ENCODE assay signal across 24 cellular contexts in genomic region chr5:33166971-33167370, GRCh38.
A peak's percentile ranks its signal among the peaks of the same experiment; 100 is the strongest.
DNase-seq lines count a peak whose midpoint lies in the region; ATAC-seq and FAIRE-seq lines count a peak whose summit lies in the region.
"Had no signal": no experiment of that assay in that cellular context is flagged by ENCODE, and none has a peak within 500 bp of the region (broad histone marks: within the 10 kb centered on the region; RNA-seq: fewer than 3 reads in every experiment).

No MANE protein-coding gene starts in this region.

- H4K91ac ChIP-seq in mesenchymal stem cell (ENCODE audit: low read length) = no peak overlapping the region

- FAIRE-seq in HTR-8/SVneo (lab: Jason Lieb, UNC) = peak; percentile 26
- FAIRE-seq: A549, D721Med, G401.6, H54 had no signal

- no peak overlapping the region for H3K27ac ChIP-seq in mesenchymal stem cell (ENCODE audit: low read length, poor library complexity, severe bottlenecking)
- H3K27ac ChIP-seq: A549; BLaER1 treated with 17β-estradiol and CSF1 and Interleukin-3, amounts not matched to agents 10 nM and 100 nM; KMS-11; SJSA1 had no signal

- no peak overlapping the region for H3K23ac ChIP-seq in mesenchymal stem cell (ENCODE audit: low read length in 2 of 2)

- no peak overlapping the region for H2BK5ac ChIP-seq in mesenchymal stem cell (ENCODE audit: low read depth, low read length, poor library complexity, severe bottlenecking)

- H3K27me3 ChIP-seq in mesenchymal stem cell (ENCODE audit: control insufficient read depth in 1 of 2, insufficient read depth in 1 of 2, low read length in 2 of 2) = no peaks in the 10 kb centered on the region
- H3K27me3 ChIP-seq: BLaER1 treated with 17β-estradiol and CSF1 and Interleukin-3, amounts not matched to agents 10 nM and 100 nM; SJSA1 had no signal

- H3K36me3 ChIP-seq in mesenchymal stem cell (ENCODE audit: control insufficient read depth in 1 of 2, insufficient read depth in 2 of 2, low read depth in 1 of 2, low read length in 2 of 2) = no peaks in the 10 kb centered on the region
- H3K36me3 ChIP-seq: BLaER1 treated with 17β-estradiol and CSF1 and Interleukin-3, amounts not matched to agents 10 nM and 100 nM; SJSA1 had no signal

- DNase-seq in HTR-8/SVneo (ENCODE audit: insufficient read length, low spot score) (no peak), RPMI7951 (ENCODE audit: low read depth) (peak; percentile 42), mesenchymal stem cell (no peak)
- no peak for DNase-seq in activated CD4-positive, alpha-beta T cell treated with anti-CD3 and anti-CD28 coated beads, Interleukin-2, amount 10 ng/mL, durations not matched to agents 24 days and 14 days
- DNase-seq: AML-193; CD4-positive, alpha-beta T cell; NCI-H1048; NCI-H1694 treated with DMSO at 0.1 percent for 48 hours; NCI-H2081; NCI-H2227 treated with DMSO at 0.1 percent for 48 hours; NCI-H526 treated with DMSO at 0.1 percent for 48 hours; PC-3 had no signal

- ATAC-seq in HG03196 (IDR thresholded peaks at IDR 0.05; ENCODE audit: unreplicated experiment) = no peak
- no peak for ATAC-seq in GM19328 (IDR thresholded peaks at IDR 0.05; ENCODE audit: unreplicated experiment)
- ATAC-seq in HG03108 (IDR thresholded peaks at IDR 0.05; ENCODE audit: unreplicated experiment) = no peak
- ATAC-seq: A549, PC-3, Right ventricle myocardium inferior had no signal

- H3K14ac ChIP-seq in mesenchymal stem cell (ENCODE audit: low read length in 2 of 2) = no peak overlapping the region

- no peak overlapping the region for H3K9ac ChIP-seq in mesenchymal stem cell (ENCODE audit: low read length)
- H3K9ac ChIP-seq: BLaER1 treated with 17β-estradiol and CSF1 and Interleukin-3, amounts not matched to agents 10 nM and 100 nM; KMS-11 had no signal

- H3K79me1 ChIP-seq in mesenchymal stem cell (replicated peaks; ENCODE audit: low read length, poor library complexity, severe bottlenecking) = no peaks in the 10 kb centered on the region

- no peak overlapping the region for H2AK5ac ChIP-seq in mesenchymal stem cell (ENCODE audit: low read length, severe bottlenecking)

- H2AFZ ChIP-seq in mesenchymal stem cell (ENCODE audit: low read depth, low read length) = no peak overlapping the region

- H3K27me3 Mint-ChIP-seq in activated CD4-positive, alpha-beta T cell treated with anti-CD3 and anti-CD28 coated beads, Interleukin-2, amount 10 ng/mL, durations not matched to agents 24 days and 14 days = no peaks in the 10 kb centered on the region
- H3K27me3 Mint-ChIP-seq: CD4-positive, alpha-beta T cell; IgD-negative memory B cell had no signal

- no peak overlapping the region for H2BK15ac ChIP-seq in mesenchymal stem cell (ENCODE audit: low read depth, poor library complexity, severe bottlenecking)

- no peak overlapping the region for H3K4me3 Mint-ChIP-seq in activated CD4-positive, alpha-beta T cell treated with anti-CD3 and anti-CD28 coated beads, Interleukin-2, amount 10 ng/mL, durations not matched to agents 24 days and 14 days
- H3K4me3 Mint-ChIP-seq: CD4-positive, alpha-beta T cell; IgD-negative memory B cell had no signal

- no peaks in the 10 kb centered on the region for H3K4me1 Mint-ChIP-seq in activated CD4-positive, alpha-beta T cell treated with anti-CD3 and anti-CD28 coated beads, Interleukin-2, amount 10 ng/mL, durations not matched to agents 24 days and 14 days
- H3K4me1 Mint-ChIP-seq: IgD-negative memory B cell had no signal

- H3K36me3 Mint-ChIP-seq in activated CD4-positive, alpha-beta T cell treated with anti-CD3 and anti-CD28 coated beads, Interleukin-2, amount 10 ng/mL, durations not matched to agents 24 days and 14 days (ENCODE audit: low read depth) = no peaks in the 10 kb centered on the region
- H3K36me3 Mint-ChIP-seq: IgD-negative memory B cell had no signal

- H3K18ac ChIP-seq in mesenchymal stem cell (ENCODE audit: low read depth in 1 of 2, low read length in 2 of 2) = no peak overlapping the region

- no peak overlapping the region for H2BK12ac ChIP-seq in mesenchymal stem cell (ENCODE audit: low read length in 2 of 2)

- WGBS in mesenchymal stem cell = 43% methylated on average over 2 of the region's 3 CpGs

- H3K9me3 Mint-ChIP-seq in activated CD4-positive, alpha-beta T cell treated with anti-CD3 and anti-CD28 coated beads, Interleukin-2, amount 10 ng/mL, durations not matched to agents 24 days and 14 days = peaks cover 10% of the 10 kb centered on the region

- H3K4me1 ChIP-seq in mesenchymal stem cell (ENCODE audit: control insufficient read depth, insufficient read depth, low read depth, low read length) = no peaks in the 10 kb centered on the region
- H3K4me1 ChIP-seq: A549; BLaER1 treated with 17β-estradiol and CSF1 and Interleukin-3, amounts not matched to agents 10 nM and 100 nM; SJSA1 had no signal

- H3K4ac ChIP-seq in mesenchymal stem cell (ENCODE audit: low read depth in 1 of 2, low read length in 2 of 2) = no peak overlapping the region

- H3K9me3 ChIP-seq in mesenchymal stem cell (ENCODE audit: control insufficient read depth, low read length) = peaks cover 68% of the 10 kb centered on the region
- H3K9me3 ChIP-seq: SJSA1 had no signal

- H3K4me3 ChIP-seq in mesenchymal stem cell (ENCODE audit: insufficient read depth in 1 of 2, low read depth in 1 of 2, low read length in 2 of 2) = no peak overlapping the region
- H3K4me3 ChIP-seq: A549; BLaER1 treated with 17β-estradiol and CSF1 and Interleukin-3, amounts not matched to agents 10 nM and 100 nM; SJSA1 had no signal

- no peak overlapping the region for H3K27ac Mint-ChIP-seq in activated CD4-positive, alpha-beta T cell treated with anti-CD3 and anti-CD28 coated beads, Interleukin-2, amount 10 ng/mL, durations not matched to agents 24 days and 14 days
- H3K27ac Mint-ChIP-seq: CD4-positive, alpha-beta T cell; IgD-negative memory B cell had no signal

- no peak overlapping the region for H4K8ac ChIP-seq in mesenchymal stem cell (ENCODE audit: low read length)

- intact Hi-C loops in activated CD4-positive, alpha-beta T cell treated with anti-CD3 and anti-CD28 coated beads, Interleukin-2, amount 10 ng/mL, durations not matched to agents 24 days and 14 days (cut with micrococcal nuclease) = no loop called here

- H3K4me2 ChIP-seq in mesenchymal stem cell (ENCODE audit: low read length, poor library complexity, severe bottlenecking) = no peak overlapping the region
- H3K4me2 ChIP-seq: A549; BLaER1 treated with 17β-estradiol and CSF1 and Interleukin-3, amounts not matched to agents 10 nM and 100 nM; KMS-11 had no signal

- peak overlapping the region; percentile 19 for H2BK120ac ChIP-seq in mesenchymal stem cell (ENCODE audit: low read depth, low read length)
